Comparison of ENCODE assay signal across 10 cellular contexts in genomic region chr11:22554221-22554620, GRCh38.
A peak's percentile ranks its signal among the peaks of the same experiment; 100 is the strongest.
DNase-seq lines count a peak whose midpoint lies in the region; ATAC-seq and TF ChIP-seq lines count a peak whose summit lies in the region.
"Had no signal": no experiment of that assay in that cellular context is flagged by ENCODE, and none has a peak within 500 bp of the region (broad histone marks: within the 10 kb centered on the region; RNA-seq: fewer than 3 reads in every experiment).

No MANE protein-coding gene starts in this region.

- no peaks in the 10 kb centered on the region for H4K20me1 ChIP-seq in neural progenitor cell (ENCODE audit: low read depth)

- no peaks in the 10 kb centered on the region for H3K9me3 Mint-ChIP-seq in neural progenitor cell

- H3K36me3 ChIP-seq in neural progenitor cell: no peaks in the 10 kb centered on the region

- no peak overlapping the region for H3K4me3 ChIP-seq in neural progenitor cell

- no peaks in the 10 kb centered on the region for H3K4me1 ChIP-seq in neural progenitor cell

- no peak overlapping the region for H3K27ac Mint-ChIP-seq in neural progenitor cell

- no peaks in the 10 kb centered on the region for H3K9me3 ChIP-seq in neural progenitor cell (ENCODE audit: low read depth)

- H3K27me3 Mint-ChIP-seq in neural progenitor cell (ENCODE audit: insufficient read depth, low read depth): no peaks in the 10 kb centered on the region

- DNase-seq in RPMI8226 (peak; percentile 24), NCI-H510A treated with DMSO at 0.1 percent for 48 hours (lab: John Stamatoyannopoulos, UW) (no peak), anterior cingulate cortex (lab: John Stamatoyannopoulos, UW) (no peak), neural progenitor cell (ENCODE audit: low spot score) (no peak)
- DNase-seq: DMS153, IMR-90, trophoblast cell had no signal

- no peaks in the 10 kb centered on the region for H3K79me2 ChIP-seq in neural progenitor cell (ENCODE audit: low read depth)

- H3F3A ChIP-seq in neural progenitor cell (ENCODE audit: low read depth): no peaks in the 10 kb centered on the region

- no peak overlapping the region for H3K9ac ChIP-seq in neural progenitor cell

- no peak overlapping the region for H2AFZ ChIP-seq in neural progenitor cell (replicated peaks)

- no peak overlapping the region for H3K4me3 Mint-ChIP-seq in neural progenitor cell

- no peaks in the 10 kb centered on the region for H3K36me3 Mint-ChIP-seq in neural progenitor cell

- TF ChIP-seq CTCF in neural progenitor cell (IDR thresholded peaks at IDR 0.05): no peak

- H3K27ac ChIP-seq in neural progenitor cell: no peak overlapping the region

- peaks cover 8% of the 10 kb centered on the region for H3K4me1 Mint-ChIP-seq in neural progenitor cell

- ATAC-seq in GM18873 (IDR thresholded peaks at IDR 0.05; ENCODE audit: low FRiP score, unreplicated experiment) (peak; percentile 89), GM21447 (IDR thresholded peaks at IDR 0.05; ENCODE audit: unreplicated experiment) (peak; percentile 83), HG03045 (IDR thresholded peaks at IDR 0.05; ENCODE audit: unreplicated experiment) (peak; percentile 73)

- no peak overlapping the region for H3K4me2 ChIP-seq in neural progenitor cell

- no peaks in the 10 kb centered on the region for H3K27me3 ChIP-seq in neural progenitor cell
